Comparison of ENCODE assay signal across 8 cellular contexts in genomic region chr5:6712582-6713273, GRCh38. TPM values are rescaled to one million over a fixed set of nuclear protein-coding genes. Genes with fewer than 3 reads are reported as not detected.
A peak's percentile ranks its signal among the peaks of the same experiment; 100 is the strongest.
DNase-seq lines count a peak whose midpoint lies in the region; ATAC-seq lines count a peak whose summit lies in the region.

No MANE protein-coding gene starts in this region.

- peak overlapping the region; percentile 56 to 62 for H3K4me3 ChIP-seq in aorta (ENCODE audit: low read length in 2 of 2)

- H3K4me3 Mint-ChIP-seq in T-helper 1 cell treated with Interleukin-12 subunit alpha and Interleukin-12 subunit beta and Interleukin-4 antibody, amounts not matched to agents 30 μg/mL and 1 μg/mL, for 36 hours: peak overlapping the region; percentile 84

- peaks cover 3% of the 10 kb centered on the region for H3K36me3 Mint-ChIP-seq in T-helper 1 cell treated with Interleukin-12 subunit alpha and Interleukin-12 subunit beta and Interleukin-4 antibody, amounts not matched to agents 30 μg/mL and 1 μg/mL, for 36 hours (ENCODE audit: low read depth)

- H3K4me1 ChIP-seq in aorta (ENCODE audit: control insufficient read depth in 1 of 2, insufficient read depth in 2 of 2, low read length in 2 of 2): peaks cover 4 to 7% of the 10 kb centered on the region in 2 donors

- peak; percentile 66 for ATAC-seq in GM18498 (IDR thresholded peaks at IDR 0.05; ENCODE audit: unreplicated experiment)
- ATAC-seq in HG02870 (IDR thresholded peaks at IDR 0.05; ENCODE audit: unreplicated experiment): peak; percentile 60
- peak; percentile 95 for ATAC-seq in aorta (ENCODE audit: low FRiP score)

- H3K27me3 ChIP-seq in aorta (ENCODE audit: control insufficient read depth in 1 of 2, insufficient read depth in 2 of 2, low read length in 1 of 2): no peaks in the 10 kb centered on the region

- intact Hi-C loops in aorta (cut with DNase I): loop anchor here (1.0 to 10.0 kb wide), 5 partner anchors 21 to 1288 kb away; partner anchors contain the start of genes NSUN2 (in 2 of the 2), SRD5A1 (in 2 of the 2), ICE1 (in 1 of the 2) and MED10 (in 1 of the 2)

- H3K9me3 ChIP-seq in aorta (ENCODE audit: control insufficient read depth, low read length): no peaks in the 10 kb centered on the region

- H3K9me3 Mint-ChIP-seq in T-helper 1 cell treated with Interleukin-12 subunit alpha and Interleukin-12 subunit beta and Interleukin-4 antibody, amounts not matched to agents 30 μg/mL and 1 μg/mL, for 36 hours: no peaks in the 10 kb centered on the region

- 0% methylated on average over 76 to 84 of the region's 84 CpGs for WGBS in aorta, 2 donors

- peaks cover 8% of the 10 kb centered on the region for H3K27me3 Mint-ChIP-seq in T-helper 1 cell treated with Interleukin-12 subunit alpha and Interleukin-12 subunit beta and Interleukin-4 antibody, amounts not matched to agents 30 μg/mL and 1 μg/mL, for 36 hours (ENCODE audit: low read depth)

- H3K27ac ChIP-seq in angular gyrus (ENCODE audit: low read depth, low read length): peak overlapping the region; percentile 96
- H3K27ac ChIP-seq in aorta (ENCODE audit: low read depth in 1 of 2, low read length in 2 of 2): peak overlapping the region; percentile 51 to 81

- H3K27ac Mint-ChIP-seq in T-helper 1 cell treated with Interleukin-12 subunit alpha and Interleukin-12 subunit beta and Interleukin-4 antibody, amounts not matched to agents 30 μg/mL and 1 μg/mL, for 36 hours: peak overlapping the region; percentile 91

- H3K4me1 Mint-ChIP-seq in T-helper 1 cell treated with Interleukin-12 subunit alpha and Interleukin-12 subunit beta and Interleukin-4 antibody, amounts not matched to agents 30 μg/mL and 1 μg/mL, for 36 hours (ENCODE audit: low read depth): peaks cover 32% of the 10 kb centered on the region

- DNase-seq in NCI-H146 treated with DMSO at 0.1 percent for 48 hours (lab: John Stamatoyannopoulos, UW; ENCODE audit: unreplicated experiment): peak; percentile 92
- DNase-seq in hepatic stellate cell (ENCODE audit: low spot score): peak; percentile 98
- DNase-seq in putamen (ENCODE audit: low spot score): peak; percentile 98
- peak; percentile 98 to 99 for DNase-seq in aorta

- H3K36me3 ChIP-seq in aorta (ENCODE audit: control insufficient read depth in 1 of 2, insufficient read depth in 2 of 2, low read length in 1 of 2): no peaks in the 10 kb centered on the region

RNA-seq across cellular contexts. Expression of gene TENT4A, which starts 0.5 kb away (rescaled TPM):
- 10 to 100 TPM; 33.4 to 37.0 TPM for total RNA-seq in aorta
- 10 to 100 TPM in 1 of 2 donors, 1 to 10 TPM in 1; 4.1 to 12.6 TPM for polyA plus RNA-seq in aorta

Comparison
In these comparisons a context has a peak if more than half of its experiments do, and no peak if none do; other contexts are left out.
1. Peak in every context shown above with its lines: DNase-seq, ATAC-seq, H3K4me3 ChIP-seq and H3K27ac ChIP-seq.